ENCODE assay signal across 32 cellular contexts in the genomic region with DNA sequence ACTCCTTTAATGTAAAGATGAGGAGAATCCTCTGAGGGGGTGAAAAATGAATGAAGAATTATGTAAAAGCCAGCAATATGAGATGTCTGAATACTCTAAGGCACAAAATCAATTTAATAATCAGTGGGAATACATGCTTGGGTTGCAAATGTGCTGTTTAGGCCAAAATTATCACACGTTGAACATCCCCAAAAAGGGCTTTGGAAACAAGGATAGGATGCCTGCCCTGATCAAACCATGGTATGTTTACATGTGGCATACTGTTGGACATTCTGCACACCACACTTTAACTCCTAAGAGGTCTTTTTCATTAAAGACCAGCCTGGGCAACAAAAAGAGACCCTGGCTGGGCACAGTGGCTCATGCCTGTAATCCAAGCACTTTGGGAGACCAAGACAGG. TPM values are rescaled to one million over a fixed set of nuclear protein-coding genes. Genes with fewer than 3 reads are reported as not detected.
"Had no signal": no experiment of that assay in that cellular context is flagged by ENCODE, and none has a peak within 500 bp of the region (broad histone marks: within the 10 kb centered on the region; RNA-seq: fewer than 3 reads in every experiment).

No MANE protein-coding gene starts in this region.

- ATAC-seq: naive thymus-derived CD8-positive, alpha-beta T cell; natural killer cell treated with Interleukin-12 subunit alpha and Interleukin-12 subunit beta and Interleukin-15 and Interleukin-18, amount 100 ng/mL, for 72 hours; psoas muscle; right cardiac atrium; sciatic nerve; stimulated activated memory B cell treated with anti-CD40 and anti-IgM and Interleukin-4, amounts not matched to agents 10 μg/mL and 1 μg/mL and 100 μg/mL, for 72 hours; stimulated activated naive CD8-positive, alpha-beta T cell treated with anti-CD3 and anti-CD28 coated beads, Interleukin-15, amount 100 ng/mL, for 72 hours; stimulated activated naive CD8-positive, alpha-beta T cell treated with anti-CD3 and anti-CD28 coated beads, Interleukin-15, Interleukin-2, amounts not matched to agents 100 U/mL and 50 U/mL, for 24 hours; upper lobe of right lung had no signal

- DNase-seq: naive thymus-derived CD8-positive, alpha-beta T cell; nephron progenitor cell; occipital lobe; ovary; posterior cingulate gyrus; psoas muscle; right cardiac atrium; spleen; stimulated activated CD4-positive, alpha-beta T cell treated with anti-CD3 and anti-CD28 coated beads, Interleukin-12 subunit alpha, Interleukin-12 subunit beta, amount 100 ng/mL, for 4 hours; stimulated activated CD4-positive, alpha-beta T cell treated with anti-CD3 and anti-CD28 coated beads, Interleukin-1b, Interleukin-23, amount 100 ng/mL, for 48 hours; stimulated activated CD4-positive, alpha-beta T cell treated with anti-CD3 and anti-CD28 coated beads, Interleukin-4, amount 100 ng/mL, for 1 hour; stimulated activated CD4-positive, alpha-beta T cell treated with anti-CD3 and anti-CD28 coated beads, Interleukin-4, amount 100 ng/mL, for 4 hours; stimulated activated CD8-positive, alpha-beta memory T cell treated with anti-CD3 and anti-CD28 coated beads, Interleukin-4, amount 100 ng/mL, for 48 hours; stimulated activated naive CD4-positive, alpha-beta T cell; stimulated activated naive CD8-positive, alpha-beta T cell treated with anti-CD3 and anti-CD28 coated beads, Interleukin-15, amount 100 ng/mL, for 72 hours; stimulated activated naive CD8-positive, alpha-beta T cell treated with anti-CD3 and anti-CD28 coated beads, Interleukin-15, Interleukin-2, amounts not matched to agents 100 U/mL and 50 U/mL, for 24 hours; substantia nigra; testis; tibial artery; transverse colon; upper lobe of right lung; uterus had no signal

- H3K27me3 ChIP-seq: ovary, spleen, suprapubic skin, testis, tibial artery, transverse colon, upper lobe of right lung, uterus had no signal

- H3K9ac ChIP-seq: parathyroid adenoma had no signal

- H2AFZ ChIP-seq: parathyroid adenoma had no signal

- H3K27ac ChIP-seq: ovary, parathyroid adenoma, psoas muscle, skin epidermis, spleen, suprapubic skin, testis, tibial artery, transverse colon, upper lobe of right lung, uterus had no signal

- H3K4me2 ChIP-seq: smooth muscle cell had no signal

- H3K36me3 ChIP-seq: ovary, uterus had no signal

- H3K4me3 ChIP-seq: ovary, psoas muscle, skin epidermis, smooth muscle cell, spleen, suprapubic skin, testis, tibial artery, transverse colon, upper lobe of right lung, uterus had no signal

- H3K4me1 ChIP-seq: psoas muscle, suprapubic skin, tibial artery, transverse colon, upper lobe of right lung, uterus had no signal

- H3K9me3 ChIP-seq: ovary, psoas muscle, spleen, suprapubic skin, testis, tibial artery, transverse colon, upper lobe of right lung, uterus had no signal

- H3K79me2 ChIP-seq: parathyroid adenoma had no signal

RNA-seq across cellular contexts. Expression of a gene that starts 26.3 kb away (rescaled TPM):
- total RNA-seq: naive thymus-derived CD8-positive, alpha-beta T cell; neural crest cell; osteoblast; sciatic nerve; upper lobe of right lung; urinary bladder had no signal
- polyA plus RNA-seq: naive thymus-derived CD8-positive, alpha-beta T cell; right cardiac atrium had no signal
